19 cellular contexts compared by ENCODE assay signal in the genomic region with DNA sequence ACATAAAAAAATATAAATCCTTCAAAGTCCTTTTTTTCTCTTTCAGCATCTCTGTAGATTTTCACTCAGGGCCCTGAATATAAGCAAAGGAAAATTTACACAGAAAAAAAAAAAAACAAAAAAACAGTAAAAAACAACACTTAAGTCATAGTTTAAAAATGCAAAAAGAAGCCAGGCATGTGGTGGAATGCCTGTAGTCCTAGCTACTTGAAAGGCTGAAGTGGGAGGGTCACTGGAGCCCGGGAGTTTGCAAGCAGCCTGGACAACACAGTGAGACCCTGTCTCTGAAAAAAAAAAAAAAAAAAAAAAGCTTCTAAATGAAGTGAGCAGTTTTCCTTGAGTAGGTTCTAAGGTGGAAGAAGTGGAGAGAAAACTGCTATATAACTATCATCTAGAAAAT. TPM values are rescaled to one million over a fixed set of nuclear protein-coding genes. Genes with fewer than 3 reads are reported as not detected.
"Had no signal": no experiment of that assay in that cellular context is flagged by ENCODE, and none has a peak within 500 bp of the region (broad histone marks: within the 10 kb centered on the region; RNA-seq: fewer than 3 reads in every experiment).

No MANE protein-coding gene starts in this region.

- DNase-seq: activated B cell treated with CpG ODN at 0.5 μM for 24 hours; activated CD4-positive, alpha-beta memory T cell treated with anti-CD3 and anti-CD28 coated beads, Interleukin-2, amount 10 ng/mL, durations not matched to agents 7 days and 5 days; activated CD4-positive, alpha-beta T cell treated with anti-CD3 and anti-CD28 coated beads for 48 hours; activated CD8-positive, alpha-beta memory T cell treated with anti-CD3 and anti-CD28 coated beads, Interleukin-2, amount 10 ng/mL, durations not matched to agents 7 days and 5 days; activated naive CD4-positive, alpha-beta T cell; activated naive CD8-positive, alpha-beta T cell treated with anti-CD3 and anti-CD28 coated beads, Interleukin-2, amount 10 ng/mL, durations not matched to agents 7 days and 5 days; anterior cingulate cortex; effector memory CD8-positive, alpha-beta T cell; foreskin melanocyte; glutamatergic neuron; hippocampal formation; lower lobe of right lung; sigmoid colon; stimulated activated naive B cell treated with anti-CD40 and anti-IgM and Interleukin-4, amounts not matched to agents 10 μg/mL and 1 μg/mL and 100 μg/mL, for 72 hours; T-cell; upper lobe of right lung had no signal

- H3K4me1 ChIP-seq: lower lobe of right lung, sigmoid colon, upper lobe of right lung had no signal

- H3K27me3 ChIP-seq: sigmoid colon, upper lobe of right lung had no signal

- H3K27ac ChIP-seq: epithelial cell of prostate, lower lobe of right lung, sigmoid colon, thoracic aorta, upper lobe of right lung had no signal

- H3K4me3 ChIP-seq: lower lobe of right lung, sigmoid colon, thoracic aorta, upper lobe of right lung had no signal

- H3K36me3 ChIP-seq: lower lobe of right lung, sigmoid colon, thoracic aorta, upper lobe of right lung had no signal

- H3K9me3 ChIP-seq: lower lobe of right lung, sigmoid colon, thoracic aorta, upper lobe of right lung had no signal

RNA-seq across cellular contexts. Expression of gene BNC2, which starts 55.0 kb away (rescaled TPM):
- total RNA-seq: activated B cell treated with CpG ODN at 0.5 μM for 24 hours; activated CD4-positive, alpha-beta memory T cell treated with anti-CD3 and anti-CD28 coated beads, Interleukin-2, amount 10 ng/mL, durations not matched to agents 7 days and 5 days; activated CD8-positive, alpha-beta memory T cell treated with anti-CD3 and anti-CD28 coated beads, Interleukin-2, amount 10 ng/mL, durations not matched to agents 7 days and 5 days; activated naive CD8-positive, alpha-beta T cell treated with anti-CD3 and anti-CD28 coated beads, Interleukin-2, amount 10 ng/mL, durations not matched to agents 7 days and 5 days; activated T-helper 17 cell treated with anti-CD3 and anti-CD28 coated beads, Interleukin-2, amount 50 U/mL, for 72 hours had no signal
